In genomic region chr12:45729233-45730115, GRCh38 we compare ENCODE assay signal across 8 cellular contexts. TPM values are rescaled to one million over a fixed set of nuclear protein-coding genes. Genes with fewer than 3 reads are reported as not detected.
DNase-seq lines count a peak whose midpoint lies in the region; ATAC-seq and TF ChIP-seq lines count a peak whose summit lies in the region.

Gene ARID2, plus strand, starts transcription at chr12:45729706. Its CDS starts 131 bp downstream, at chr12:45729837.

- H3K9ac ChIP-seq in DND-41 (ENCODE audit: low read depth, low read length) (peak within 1 kb of the TSS; percentile 98), Karpas-422 (ENCODE audit: low read length) (peak within 1 kb of the TSS; percentile 98)

- DNase-seq in DND-41: peak; percentile 81
- DNase-seq in Karpas-422: peak; percentile 91
- DNase-seq in amniotic stem cell (lab: John Stamatoyannopoulos, UW): peak; percentile 19
- peak; percentile 76 for DNase-seq in left ventricle myocardium superior
- peak; percentile 73 to 82 for DNase-seq in psoas muscle
- DNase-seq in ureter (ENCODE audit: low spot score): peak; percentile 72

- H3K27ac ChIP-seq in DND-41 (ENCODE audit: low read length) (peak within 1 kb of the TSS; percentile 99), Karpas-422 (ENCODE audit: low read length) (peak within 1 kb of the TSS; percentile 95), psoas muscle (peak within 1 kb of the TSS; percentile 97)

- H4K20me1 ChIP-seq in DND-41 (ENCODE audit: insufficient read depth, low read length): peaks cover 7% of the 10 kb centered on the region; the same call in 1 of the 2 replicates
- no peaks in the 10 kb centered on the region for H4K20me1 ChIP-seq in Karpas-422 (ENCODE audit: insufficient read depth, low read depth, low read length)

- TF ChIP-seq CTCF in DND-41 (IDR thresholded peaks at IDR 0.05; ENCODE audit: borderline replicate concordance, extremely low read depth, low read length, poor library complexity, severe bottlenecking) (no peak), psoas muscle (IDR thresholded peaks at IDR 0.05) (no peak)

- intact Hi-C loops in T-helper 1 cell treated with Interleukin-12 subunit alpha and Interleukin-12 subunit beta and Interleukin-4 antibody, amounts not matched to agents 30 ng/mL and 1 ng/mL, for 36 hours (cut with micrococcal nuclease): loop anchor here (2.0 to 10.0 kb wide), 7 partner anchors 315 to 1972 kb away; partner anchors contain the start of genes IRAK4, PUS7L and TWF1
- intact Hi-C loops in left ventricle myocardium superior (cut with micrococcal nuclease): no loop called here
- intact Hi-C loops in psoas muscle (cut with DNase I): loop anchor here (5.0 to 10.0 kb wide), 8 partner anchors 57 to 515 kb away; partner anchors contain the start of genes ANO6 (in 1 of the 2) and SCAF11 (in 1 of the 2)

- H3K9me2 ChIP-seq in Karpas-422 (replicated peaks; ENCODE audit: insufficient read depth, low read length): no peaks in the 10 kb centered on the region

- H3K36me3 ChIP-seq in DND-41 (ENCODE audit: insufficient read depth, low read length): peaks cover 17% of the 10 kb centered on the region
- H3K36me3 ChIP-seq in Karpas-422 (ENCODE audit: insufficient read depth, low read length): peaks cover 18% of the 10 kb centered on the region
- peaks cover 0 to 5% of the 10 kb centered on the region in 2 donors for H3K36me3 ChIP-seq in psoas muscle (ENCODE audit: insufficient read depth in 1 of 2, low read depth in 1 of 2)

- no peaks in the 10 kb centered on the region for H3K9me3 ChIP-seq in DND-41 (ENCODE audit: insufficient read depth, low read length, severe bottlenecking)
- H3K9me3 ChIP-seq in Karpas-422 (ENCODE audit: low read length): no peaks in the 10 kb centered on the region
- no peaks in the 10 kb centered on the region for H3K9me3 ChIP-seq in psoas muscle

- H3K27me3 ChIP-seq in DND-41 (ENCODE audit: insufficient read depth, low read length, poor library complexity) (no peaks in the 10 kb centered on the region), Karpas-422 (ENCODE audit: low read length) (no peaks in the 10 kb centered on the region), psoas muscle (ENCODE audit: insufficient read depth in 3 of 3, low read length in 2 of 3) (no peaks in the 10 kb centered on the region)

- H2AFZ ChIP-seq in DND-41 (ENCODE audit: low read depth, low read length): peak within 1 kb of the TSS; percentile 76
- peak within 1 kb of the TSS; percentile 57; the same call in 1 of the 2 replicates for H2AFZ ChIP-seq in Karpas-422 (ENCODE audit: low read length)

- 0 to 2% (median 1%) methylated on average over 40 to 80 of the region's 89 CpGs for WGBS in psoas muscle, 3 donors

- ATAC-seq in DND-41 (ENCODE audit: insufficient read depth, low read depth): peak; percentile 35
- ATAC-seq in GM21737 (IDR thresholded peaks at IDR 0.05; ENCODE audit: unreplicated experiment): peak; percentile 8
- ATAC-seq in left ventricle myocardium superior: peak; percentile 38
- ATAC-seq in psoas muscle: peak; percentile 34 to 43 (median 38)

- H3K4me1 ChIP-seq in DND-41 (ENCODE audit: insufficient read depth, low read length): peaks cover 34% of the 10 kb centered on the region
- peaks cover 44% of the 10 kb centered on the region for H3K4me1 ChIP-seq in Karpas-422 (ENCODE audit: low read length)
- H3K4me1 ChIP-seq in psoas muscle: peaks cover 40% of the 10 kb centered on the region

- H3K4me3 ChIP-seq in DND-41 (ENCODE audit: low read depth in 1 of 2, low read length in 2 of 2) (peak within 1 kb of the TSS; percentile 65 to 94), Karpas-422 (ENCODE audit: low read length) (peak within 1 kb of the TSS; percentile 94), psoas muscle (peak within 1 kb of the TSS; percentile 91)

- H3K79me2 ChIP-seq in DND-41 (ENCODE audit: insufficient read depth, low read length): peaks cover 85% of the 10 kb centered on the region
- peaks cover 67% of the 10 kb centered on the region for H3K79me2 ChIP-seq in Karpas-422 (ENCODE audit: low read length)

- H3K4me2 ChIP-seq in DND-41 (ENCODE audit: insufficient read depth, low read length): peak within 1 kb of the TSS; percentile 79
- peak within 1 kb of the TSS; percentile 91 for H3K4me2 ChIP-seq in Karpas-422 (ENCODE audit: low read depth, low read length, poor library complexity, severe bottlenecking)

RNA-seq across cellular contexts. Expression of gene ARID2, which starts in this region (rescaled TPM):
- total RNA-seq in Karpas-422 (2014; rRNA removed; shearing (Covaris generic); ENCODE audit: low replicate concordance): 28.4 and 61.9 TPM in 2 replicates
- 54.8 and 57.2 TPM in 2 replicates for total RNA-seq in T-helper 1 cell treated with Interleukin-12 subunit alpha and Interleukin-12 subunit beta and Interleukin-4 antibody, amounts not matched to agents 30 ng/mL and 1 ng/mL, for 36 hours
- total RNA-seq in left ventricle myocardium superior (17.2 TPM), psoas muscle (10 to 100 TPM; 12.5 to 17.1 (median 13.9) TPM), ureter (44.5 TPM)
- polyA plus RNA-seq in psoas muscle: 1 to 10 TPM; 2.8 to 4.9 (median 3.3) TPM

Comparison
In these comparisons a context has a peak if more than half of its experiments do, and no peak if none do; other contexts are left out.
1. Peak in every context shown above with its lines: DNase-seq, ATAC-seq, H3K4me3 ChIP-seq and H3K27ac ChIP-seq.
2. DNase-seq: peak in every context shown above with its lines; median percentile 91 in Karpas-422; 81 in DND-41; 78 in psoas muscle; 76 in left ventricle myocardium superior; 72 in ureter; 19 in amniotic stem cell.